9 cellular contexts compared by ENCODE assay signal in the genomic region with DNA sequence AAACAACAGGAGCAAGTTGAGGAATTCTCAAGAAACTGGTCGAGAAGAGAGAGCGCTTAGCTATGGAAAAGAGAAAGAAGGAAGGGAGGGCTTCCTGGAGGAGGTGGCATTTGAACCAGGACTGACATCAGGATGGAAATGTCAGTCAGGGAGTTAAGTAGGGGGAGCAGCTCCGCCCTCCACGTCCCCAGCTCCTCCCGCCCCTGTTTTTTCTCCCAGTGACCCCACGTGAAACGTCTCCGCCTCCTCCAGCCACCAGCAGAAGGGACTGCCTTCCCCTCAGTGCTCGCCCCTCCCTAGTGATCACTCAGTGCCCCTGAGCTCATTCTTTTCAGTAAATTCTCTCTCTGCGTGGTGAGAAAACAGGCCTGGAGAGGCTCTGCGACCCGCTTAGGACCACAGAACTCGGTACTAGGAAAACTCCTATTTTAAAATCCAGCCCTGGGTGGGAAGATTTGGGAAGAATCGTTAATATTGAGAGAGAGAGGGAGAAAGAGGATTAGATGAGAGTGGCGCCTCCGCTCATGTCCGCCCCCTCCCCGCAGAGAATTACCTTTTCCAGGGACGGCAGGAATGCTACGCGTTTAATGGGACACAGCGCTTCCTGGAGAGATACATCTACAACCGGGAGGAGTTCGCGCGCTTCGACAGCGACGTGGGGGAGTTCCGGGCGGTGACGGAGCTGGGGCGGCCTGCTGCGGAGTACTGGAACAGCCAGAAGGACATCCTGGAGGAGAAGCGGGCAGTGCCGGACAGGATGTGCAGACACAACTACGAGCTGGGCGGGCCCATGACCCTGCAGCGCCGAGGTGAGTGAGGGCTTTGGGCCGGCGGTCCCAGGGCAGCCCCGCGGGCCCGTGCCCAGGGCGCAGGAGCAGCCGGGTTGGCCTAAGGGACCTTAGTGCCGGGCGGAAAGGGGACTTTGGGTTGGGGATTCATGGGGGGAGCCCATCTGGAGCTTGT. TPM values are rescaled to one million over a fixed set of nuclear protein-coding genes. Genes with fewer than 3 reads are reported as not detected.
A peak's percentile ranks its signal among the peaks of the same experiment; 100 is the strongest.
DNase-seq lines count a peak whose midpoint lies in the region; ATAC-seq and TF ChIP-seq lines count a peak whose summit lies in the region.
"Had no signal": no experiment of that assay in that cellular context is flagged by ENCODE, and none has a peak within 500 bp of the region (broad histone marks: within the 10 kb centered on the region; RNA-seq: fewer than 3 reads in every experiment).

No MANE protein-coding gene starts in this region.

- H3K9me3 Mint-ChIP-seq in glutamatergic neuron (ENCODE audit: unreplicated experiment) (peaks cover 10% of the 10 kb centered on the region), neural crest cell (no peaks in the 10 kb centered on the region)

- H3K36me3 ChIP-seq in ES-I3 (ENCODE audit: insufficient read depth, low read length): no peaks in the 10 kb centered on the region

- peak overlapping the region; percentile 96 for H3K4me3 Mint-ChIP-seq in glutamatergic neuron (ENCODE audit: unreplicated experiment)
- peak overlapping the region; percentile 93 for H3K4me3 Mint-ChIP-seq in neural crest cell

- H3K4me1 ChIP-seq in ES-I3 (ENCODE audit: insufficient read depth, low read length): no peaks in the 10 kb centered on the region

- H3K27ac Mint-ChIP-seq in glutamatergic neuron (ENCODE audit: unreplicated experiment): peak overlapping the region; percentile 70
- peak overlapping the region; percentile 98 for H3K27ac Mint-ChIP-seq in neural crest cell (ENCODE audit: unreplicated experiment)

- H3K27me3 Mint-ChIP-seq in glutamatergic neuron (ENCODE audit: unreplicated experiment): peaks cover 4% of the 10 kb centered on the region
- peaks cover 30% of the 10 kb centered on the region for H3K27me3 Mint-ChIP-seq in neural crest cell (ENCODE audit: low read depth)

- peak overlapping the region; percentile 81 for H3K9ac ChIP-seq in ES-I3 (ENCODE audit: low read depth, low read length)
- H3K9ac ChIP-seq: KMS-11 had no signal

- no peak for TF ChIP-seq CTCF in WI38 (IDR thresholded peaks at IDR 0.05; ENCODE audit: low read depth, low read length)
- TF ChIP-seq CTCF in glutamatergic neuron (IDR thresholded peaks at IDR 0.05; ENCODE audit: partially characterized antibody, unreplicated experiment): no peak
- no peak for TF ChIP-seq CTCF in neural crest cell (conservative IDR thresholded peaks at IDR 0.05)

- H3K36me3 Mint-ChIP-seq in glutamatergic neuron (ENCODE audit: unreplicated experiment) (peaks cover 11% of the 10 kb centered on the region), neural crest cell (ENCODE audit: low read depth) (no peaks in the 10 kb centered on the region)

- ATAC-seq in GM21526 (IDR thresholded peaks at IDR 0.05; ENCODE audit: low FRiP score, unreplicated experiment) (no peak), GM18907 (IDR thresholded peaks at IDR 0.05; ENCODE audit: unreplicated experiment) (no peak)

- H3K4me1 Mint-ChIP-seq in glutamatergic neuron (ENCODE audit: low read depth, unreplicated experiment): peaks cover 5% of the 10 kb centered on the region
- peaks cover 29% of the 10 kb centered on the region for H3K4me1 Mint-ChIP-seq in neural crest cell

- peak overlapping the region; percentile 25 for H3K4me3 ChIP-seq in WI38 (ENCODE audit: low read depth, low read length)

- DNase-seq in glutamatergic neuron: peak; percentile 47
- peak; percentile 57 for DNase-seq in neural crest cell (ENCODE audit: low read depth, low spot score)
- DNase-seq in HT-29 (ENCODE audit: low spot score): no peak
- DNase-seq in effector CD4-positive, alpha-beta T cell: no peak

- H3K9me3 ChIP-seq in ES-I3 (ENCODE audit: control insufficient read depth, insufficient read depth, low read length): no peaks in the 10 kb centered on the region

RNA-seq across cellular contexts. Expression of gene HLA-DPB1, which starts 4.6 kb away (rescaled TPM):
- total RNA-seq in glutamatergic neuron (ENCODE audit: unreplicated experiment): 4.7 TPM
- total RNA-seq in neural crest cell: 18.7 and 20.4 TPM in 2 replicates
- not detected in 2 replicates for total RNA-seq in HT-29 (2014; rRNA removed; shearing (Covaris generic))

RNA-seq across cellular contexts. Expression of gene HLA-DPA1, which starts 7.0 kb away (rescaled TPM):
- total RNA-seq in glutamatergic neuron (ENCODE audit: unreplicated experiment): 1.0 TPM
- 1.8 and 3.4 TPM in 2 replicates for total RNA-seq in neural crest cell
- not detected in 2 replicates for total RNA-seq in HT-29 (2014; rRNA removed; shearing (Covaris generic))

Comparison
In these comparisons a context has a peak if more than half of its experiments do, and no peak if none do; other contexts are left out.
1. DNase-seq: peak in glutamatergic neuron (single experiment) and neural crest cell (single experiment); none in HT-29 (single experiment) and effector CD4-positive, alpha-beta T cell (single experiment).